ENCODE assay signal across 8 cellular contexts in genomic region chr3:58052373-58053273, GRCh38. TPM values are rescaled to one million over a fixed set of nuclear protein-coding genes. Genes with fewer than 3 reads are reported as not detected.
DNase-seq lines count a peak whose midpoint lies in the region; ATAC-seq and TF ChIP-seq lines count a peak whose summit lies in the region.

No MANE protein-coding gene starts in this region.

- H2BK5ac ChIP-seq in IMR-90 (ENCODE audit: low read depth, low read length, poor library complexity, severe bottlenecking), result peak overlapping the region; percentile 94

- peak overlapping the region; percentile 22 for H3K9ac ChIP-seq in IMR-90 (ENCODE audit: low read depth, low read length)
- H3K9ac ChIP-seq in adipocyte (ENCODE audit: low read length), result peak overlapping the region; percentile 21

- peak overlapping the region; percentile 95 for H4K91ac ChIP-seq in IMR-90 (ENCODE audit: insufficient read depth, low read depth, low read length)

- peak overlapping the region; percentile 69 for H2BK120ac ChIP-seq in IMR-90 (ENCODE audit: low read depth, low read length)

- intact Hi-C loops in IMR-90 (cut with micrococcal nuclease) (no loop called here), left ventricle myocardium superior (cut with micrococcal nuclease) (no loop called here), sigmoid colon (cut with DNase I) (loop anchor here (10.0 kb wide), 1 partner anchor 158 kb away; no protein-coding TSS in a partner anchor)

- no peaks in the 10 kb centered on the region for H3K9me3 ChIP-seq in IMR-90 (ENCODE audit: control insufficient read depth, insufficient read depth, low read length)
- no peaks in the 10 kb centered on the region for H3K9me3 ChIP-seq in adipocyte (ENCODE audit: control insufficient read depth, low read length)
- no peaks in the 10 kb centered on the region for H3K9me3 ChIP-seq in sigmoid colon

- H3K27ac ChIP-seq in IMR-90 (ENCODE audit: insufficient read depth, low read length), result peak overlapping the region; percentile 87
- peak overlapping the region; percentile 76 to 93 (median 84) for H3K27ac ChIP-seq in sigmoid colon

- POLR2A ChIA-PET in IMR-90 (lab: Charles Lee; ENCODE audit: unreplicated experiment), result no interaction called here

- in situ Hi-C loops in IMR-90 (cut with MboI; ENCODE audit: low sequenced_read_pairs), result no loop called here

- peak overlapping the region; percentile 71 for H2AK9ac ChIP-seq in IMR-90 (replicated peaks; ENCODE audit: low read depth, low read length, poor library complexity)

- H4K8ac ChIP-seq in IMR-90 (ENCODE audit: low read depth in 2 of 2, low read length in 2 of 2), result peak overlapping the region; percentile 23 to 92

- H4K5ac ChIP-seq in IMR-90 (ENCODE audit: low read depth, low read length), result peak overlapping the region; percentile 68; the same call in 1 of the 2 replicates

- peak overlapping the region; percentile 77; the same call in 2 of the 3 replicates for H2BK15ac ChIP-seq in IMR-90 (ENCODE audit: low read depth, low read length)

- peak overlapping the region; percentile 27 for H2AFZ ChIP-seq in IMR-90 (replicated peaks; ENCODE audit: low read length, poor library complexity)

- peak; percentile 31 for TF ChIP-seq RAD21 in IMR-90 (IDR thresholded peaks at IDR 0.05; ENCODE audit: low read length)

- DNase-seq in Daoy (ENCODE audit: low read depth) (peak; percentile 96), IMR-90 (peak; percentile 99), adipocyte (ENCODE audit: low read depth) (peak; percentile 96), left ventricle myocardium superior (peak; percentile 81), sigmoid colon (peak; percentile 94), retina (no peak)

- H3K4me3 ChIP-seq in IMR-90 (ENCODE audit: insufficient read depth, low read depth, low read length), result no peak overlapping the region
- H3K4me3 ChIP-seq in adipocyte (ENCODE audit: low read length), result no peak overlapping the region
- H3K4me3 ChIP-seq in sigmoid colon, result no peak overlapping the region

- peaks cover 14% of the 10 kb centered on the region for H4K20me1 ChIP-seq in IMR-90 (ENCODE audit: insufficient read depth, low read length)

- H3K27me3 ChIP-seq in IMR-90 (ENCODE audit: control insufficient read depth, insufficient read depth, low read length) (no peaks in the 10 kb centered on the region), adipocyte (replicated peaks; ENCODE audit: control insufficient read depth, insufficient read depth, low read length) (no peaks in the 10 kb centered on the region), sigmoid colon (no peaks in the 10 kb centered on the region)

- peak overlapping the region; percentile 89 for H2AK5ac ChIP-seq in IMR-90 (ENCODE audit: low read depth, low read length)

- WGBS in IMR-90 (ENCODE audit: extremely low coverage in 2 of 2, insufficient read length in 1 of 2), 2 experiments, result 0% methylated on average over 4 of the region's 8 CpGs; no CpG with 5 or more reads in 1 of the 2 experiments
- 43 to 56% methylated on average over 8 of the region's 8 CpGs for WGBS in sigmoid colon, 2 donors

- no TSS peak for BruUV-seq in IMR-90 (replicated peaks; lab: Mats Ljungman, UMichigan)

- ATAC-seq in IMR-90 (ENCODE audit: low read depth), result peak; percentile 69
- ATAC-seq in left ventricle myocardium superior, result peak; percentile 48
- ATAC-seq in HG03108 (IDR thresholded peaks at IDR 0.05; ENCODE audit: unreplicated experiment), result no peak
- ATAC-seq in HG03045 (IDR thresholded peaks at IDR 0.05; ENCODE audit: unreplicated experiment), result no peak

- TF ChIP-seq CTCF in IMR-90 (conservative IDR thresholded peaks at IDR 0.05; ENCODE audit: low read depth, low read length) (no peak), sigmoid colon (IDR thresholded peaks at IDR 0.05) (no peak)

- TF ChIP-seq EP300 in sigmoid colon (IDR thresholded peaks at IDR 0.05), result no peak

- peaks cover 29% of the 10 kb centered on the region for H3K9me1 ChIP-seq in IMR-90 (ENCODE audit: insufficient read depth, low read length)

- peaks cover 23 to 78% of the 10 kb centered on the region in 2 experiments; a peak in 3 of 4 replicates for H3K79me1 ChIP-seq in IMR-90 (ENCODE audit: low read depth in 1 of 2, low read length in 2 of 2)

- TF ChIP-seq POLR2A in IMR-90 (IDR thresholded peaks at IDR 0.05; ENCODE audit: low read depth, low read length) (peak; percentile 68), sigmoid colon (IDR thresholded peaks at IDR 0.05) (no peak)

- H3K18ac ChIP-seq in IMR-90 (ENCODE audit: low read depth, low read length), result peak overlapping the region; percentile 77

- H2BK20ac ChIP-seq in IMR-90 (ENCODE audit: low read depth, low read length), result peak overlapping the region; percentile 83

- H3K4me1 ChIP-seq in IMR-90 (ENCODE audit: control insufficient read depth, insufficient read depth, low read length) (peaks cover 39% of the 10 kb centered on the region), adipocyte (ENCODE audit: control insufficient read depth, insufficient read depth, low read length) (peaks cover 56% of the 10 kb centered on the region), sigmoid colon (peaks cover 2 to 89% (median 75%) of the 10 kb centered on the region in 4 donors)

- peak overlapping the region; percentile 23 for H3K14ac ChIP-seq in IMR-90 (replicated peaks; ENCODE audit: low read depth, low read length)

- peak overlapping the region; percentile 88 for H3K4me2 ChIP-seq in IMR-90 (ENCODE audit: low read depth, low read length)

- H3K4ac ChIP-seq in IMR-90 (ENCODE audit: low read depth, low read length), result peak overlapping the region; percentile 79

- peak overlapping the region; percentile 33 for H3K56ac ChIP-seq in IMR-90 (ENCODE audit: extremely low read depth, insufficient read depth, low read length)

- CTCF ChIA-PET in IMR-90 (lab: Yijun Ruan, JAX), result interaction anchor here (0.6 to 1.6 kb wide), 4 partner anchors 11 to 115 kb away, joined by 3 read pairs; partner anchors contain the start of gene FLNB

- dilution Hi-C loops in IMR-90 (cut with HindIII; ENCODE audit: low sequenced_read_pairs, unreplicated experiment), result no loop called here

- peaks cover 1% of the 10 kb centered on the region; the same call in 1 of the 2 replicates for H3K36me3 ChIP-seq in IMR-90 (ENCODE audit: control insufficient read depth, insufficient read depth, low read length)
- no peaks in the 10 kb centered on the region for H3K36me3 ChIP-seq in adipocyte (ENCODE audit: control insufficient read depth, insufficient read depth, low read length, severe bottlenecking)
- H3K36me3 ChIP-seq in sigmoid colon, result no peaks in the 10 kb centered on the region

- H3K23ac ChIP-seq in IMR-90 (ENCODE audit: low read depth, low read length), result peak overlapping the region; percentile 19

TF ChIP-seq in IMR-90, 13 proteins besides CTCF, POLR2A, EP300 and RAD21:
- peak; percentile 73 for TF ChIP-seq RCOR1 (IDR thresholded peaks at IDR 0.05; ENCODE audit: insufficient replicate concordance, low read length)
- TF ChIP-seq FOS (IDR thresholded peaks at IDR 0.05; ENCODE audit: low read depth, low read length), result peak; percentile 99
- peak; percentile 15; the same call in 1 of the 2 replicates for TF ChIP-seq SMC3 (IDR thresholded peaks at IDR 0.05; ENCODE audit: low read depth, low read length)
- no peak for TF ChIP-seq ELK1 (IDR thresholded peaks at IDR 0.05; ENCODE audit: borderline replicate concordance, low read depth, low read length)
- peak; percentile 45; the same call in 1 of the 2 replicates for TF ChIP-seq CEBPB (IDR thresholded peaks at IDR 0.05; ENCODE audit: low read depth, low read length)
- peak; percentile 76; the same call in 1 of the 2 replicates for TF ChIP-seq BHLHE40 (IDR thresholded peaks at IDR 0.05; ENCODE audit: low read depth, low read length)
- no peak for TF ChIP-seq MXI1 (IDR thresholded peaks at IDR 0.05; ENCODE audit: borderline replicate concordance, low read depth, low read length)
- peak; percentile 55; the same call in 1 of the 2 replicates for TF ChIP-seq MAFK (IDR thresholded peaks at IDR 0.05; ENCODE audit: low read depth, low read length)
- TF ChIP-seq NFE2L2 (IDR thresholded peaks at IDR 0.05; ENCODE audit: low read depth, low read length), result peak; percentile 82
- no peak for TF ChIP-seq MAZ (IDR thresholded peaks at IDR 0.05; ENCODE audit: borderline replicate concordance, low read depth, low read length)
- no peak for TF ChIP-seq CHD1 (IDR thresholded peaks at IDR 0.05; ENCODE audit: low read depth, low read length)
- no peak for TF ChIP-seq RFX5 (IDR thresholded peaks at IDR 0.05; ENCODE audit: low read depth, low read length)
- TF ChIP-seq USF2 (IDR thresholded peaks at IDR 0.05; ENCODE audit: low read depth, low read length), result peak; percentile 40; the same call in 1 of the 2 replicates

RNA-seq across cellular contexts. Expression of gene FLNB, which starts 44.4 kb away (rescaled TPM):
- total RNA-seq in Daoy (2014; rRNA removed; shearing (Covaris generic)), result 87.9 and 97.5 TPM in 2 replicates
- total RNA-seq in IMR-90 (2012; rRNA removed) (124 and 136 TPM in 2 replicates), left ventricle myocardium superior (33.7 TPM), sigmoid colon (100 to 1,000 TPM in 1 of 4 donors, 10 to 100 TPM in 3; 51.7 to 121 (median 76.7) TPM)
- polyA plus RNA-seq in IMR-90 (2012; rRNA removed) (78.0 and 81.4 TPM in 2 replicates), sigmoid colon (100 to 1,000 TPM; 109 to 277 (median 121) TPM)
- 22.2 and 37.9 TPM in 2 replicates for polyA plus RNA-seq in IMR-90 (2012; cell fraction: cytosol; rRNA removed)
- 338 and 411 TPM in 2 replicates for polyA plus RNA-seq in IMR-90 (2012; cell fraction: nucleus; rRNA removed; ENCODE audit: low replicate concordance)

Comparison
In these comparisons a context has a peak if more than half of its experiments do, and no peak if none do; other contexts are left out.
1. ATAC-seq: peak in IMR-90 (single experiment) and left ventricle myocardium superior (single experiment); none in HG03108 (single experiment) and HG03045 (single experiment).